In genomic region chr20:36855241-36855657, GRCh38 we compare ENCODE assay signal across 15 cellular contexts. TPM values are rescaled to one million over a fixed set of nuclear protein-coding genes. Genes with fewer than 3 reads are reported as not detected.
DNase-seq lines count a peak whose midpoint lies in the region; ATAC-seq, FAIRE-seq and TF ChIP-seq lines count a peak whose summit lies in the region.
"Had no signal": no experiment of that assay in that cellular context is flagged by ENCODE, and none has a peak within 500 bp of the region (broad histone marks: within the 10 kb centered on the region; RNA-seq: fewer than 3 reads in every experiment).

No MANE protein-coding gene starts in this region.

- H3K4me1 ChIP-seq in H1 (replicated peaks in 1 of 4; ENCODE audit: control insufficient read depth in 3 of 4, insufficient read depth in 4 of 4, low read length in 3 of 4): peaks cover 0 to 13% (median 10%) of the 10 kb centered on the region in 4 experiments; a peak in 5 of 7 replicates
- peaks cover 84% of the 10 kb centered on the region for H3K4me1 ChIP-seq in muscle layer of colon (ENCODE audit: insufficient read depth, low read length)
- no peaks in the 10 kb centered on the region for H3K4me1 ChIP-seq in aorta (ENCODE audit: control insufficient read depth in 1 of 2, insufficient read depth in 2 of 2, low read length in 2 of 2)

- TF ChIP-seq CTCF in H1 (IDR thresholded peaks at IDR 0.05; ENCODE audit: control extremely low read depth in 1 of 3, insufficient read depth in 1 of 3, low read depth in 1 of 3, low read length in 3 of 3): no peak

- no peak overlapping the region for H3K56ac ChIP-seq in H1 (replicated peaks; ENCODE audit: insufficient read length, low read depth, low read length)

- no peak overlapping the region for H2AFZ ChIP-seq in H1 (ENCODE audit: low read length)

- H2BK120ac ChIP-seq in H1 (replicated peaks; ENCODE audit: low read depth, low read length): no peak overlapping the region

- CTCF ChIA-PET in H1 (lab: Charles Lee; ENCODE audit: partially characterized antibody): interaction anchor here (0.8 to 4.6 kb wide), 16 partner anchors 8 to 455 kb away, joined by 3 to 16 read pairs (median 5); partner anchors contain the start of gene DSN1

- no peak for TF ChIP-seq POLR2A in H1 (IDR thresholded peaks at IDR 0.05; ENCODE audit: control extremely low read depth in 1 of 2, low read depth in 2 of 2, low read length in 2 of 2)

- H3K4me2 ChIP-seq in H1 (ENCODE audit: insufficient read depth in 1 of 2, low read depth in 2 of 2, low read length in 2 of 2): no peak overlapping the region

- peaks cover 0 to 47% of the 10 kb centered on the region in 2 experiments; a peak in 2 of 4 replicates for H3K79me2 ChIP-seq in H1 (ENCODE audit: control insufficient read depth in 1 of 2, insufficient read depth in 2 of 2, low read length in 2 of 2)

- H3K27me3 ChIP-seq in H1 (replicated peaks in 1 of 4; ENCODE audit: control insufficient read depth in 3 of 4, extremely low read depth in 1 of 4, insufficient read depth in 3 of 4, low read length in 3 of 4): no peaks in the 10 kb centered on the region
- H3K27me3 ChIP-seq in muscle layer of colon (ENCODE audit: control insufficient read depth in 1 of 2, insufficient read depth in 2 of 2, low read length in 2 of 2): no peaks in the 10 kb centered on the region
- H3K27me3 ChIP-seq in aorta (ENCODE audit: control insufficient read depth in 1 of 2, insufficient read depth in 2 of 2, low read length in 1 of 2): no peaks in the 10 kb centered on the region

- H2BK5ac ChIP-seq in H1 (ENCODE audit: low read depth, low read length): 0 out of 2 replicates have a peak overlapping the region, but pooled peaks have one; percentile 37

- no peak overlapping the region for H4K5ac ChIP-seq in H1 (ENCODE audit: insufficient read length, low read depth, low read length)

- H3K23me2 ChIP-seq in H1 (ENCODE audit: low read depth, low read length): peaks cover 2% of the 10 kb centered on the region; the same call in 1 of the 2 replicates

- no peak overlapping the region for H3K18ac ChIP-seq in H1 (ENCODE audit: extremely low read depth, low read length)

- H2BK20ac ChIP-seq in H1 (ENCODE audit: low read length): no peak overlapping the region

- no peak overlapping the region for H3K14ac ChIP-seq in H1 (ENCODE audit: insufficient read length)

- H4K8ac ChIP-seq in H1 (ENCODE audit: extremely low read depth, insufficient read depth, low read length): 0 out of 2 replicates have a peak overlapping the region, but pooled peaks have one; percentile 5

- H3K9me3 ChIP-seq in H1 (ENCODE audit: insufficient read depth in 2 of 2, low read depth in 1 of 2, low read length in 1 of 2) (peaks cover 3 to 4% of the 10 kb centered on the region in 2 experiments; a peak in 3 of 4 replicates), muscle layer of colon (ENCODE audit: low read length) (no peaks in the 10 kb centered on the region), aorta (ENCODE audit: control insufficient read depth, low read length) (no peaks in the 10 kb centered on the region)

- no peak for DNase-seq in Right ventricle myocardium inferior (ENCODE audit: missing footprints)
- DNase-seq in cardiac septum (ENCODE audit: low spot score): no peak
- no peak for DNase-seq in H1 (ENCODE audit: low read depth in 1 of 2, low spot score in 2 of 2)
- peak in 1 of 2 donors; percentile 60 for DNase-seq in aorta
- DNase-seq in NOMO-1 treated with DMSO at 0.1 percent for 48 hours (lab: John Stamatoyannopoulos, UW; ENCODE audit: unreplicated experiment): no peak
- DNase-seq: ACHN; activated naive CD8-positive, alpha-beta T cell treated with anti-CD3 and anti-CD28 coated beads for 36 hours; DMS79 treated with DMSO at 0.1 percent for 48 hours; effector CD4-positive, alpha-beta T cell; NCI-H1436; NK-92 treated with Interleukin-12 subunit alpha and Interleukin-12 subunit beta, amount 100 ng/mL, for 24 hours; T-helper 2 cell had no signal

- intact Hi-C loops in Right ventricle myocardium inferior (cut with DNase I): no loop called here
- intact Hi-C loops in cardiac septum (cut with DNase I): no loop called here
- intact Hi-C loops in aorta (cut with DNase I): no loop called here

- peak; percentile 50 for ATAC-seq in Right ventricle myocardium inferior
- ATAC-seq in aorta (ENCODE audit: low FRiP score): peak; percentile 1
- ATAC-seq in GM18868 (IDR thresholded peaks at IDR 0.05; ENCODE audit: unreplicated experiment): no peak
- ATAC-seq in GM19452 (IDR thresholded peaks at IDR 0.05; ENCODE audit: unreplicated experiment): no peak

- FAIRE-seq in H1 (lab: Jason Lieb, UNC): no peak

- H4K91ac ChIP-seq in H1 (replicated peaks; ENCODE audit: insufficient read length, low read length): no peak overlapping the region

- peaks cover 0 to 4% (median 0%) of the 10 kb centered on the region in 4 experiments; a peak in 1 of 8 replicates for H3K36me3 ChIP-seq in H1 (ENCODE audit: control insufficient read depth in 2 of 4, insufficient read depth in 4 of 4, low read length in 3 of 4)
- H3K36me3 ChIP-seq in muscle layer of colon (ENCODE audit: insufficient read depth, low read length): peaks cover 4% of the 10 kb centered on the region
- H3K36me3 ChIP-seq in aorta (ENCODE audit: control insufficient read depth in 1 of 2, insufficient read depth in 2 of 2, low read length in 1 of 2): no peaks in the 10 kb centered on the region

- H2BK12ac ChIP-seq in H1 (ENCODE audit: low read depth, low read length): peak overlapping the region; percentile 19; the same call in 1 of the 2 replicates

- H3K27ac ChIP-seq in H1 (ENCODE audit: low read depth, low read length) (no peak overlapping the region), muscle layer of colon (ENCODE audit: low read depth, low read length) (peak overlapping the region; percentile 65), aorta (ENCODE audit: low read depth in 1 of 2, low read length in 2 of 2) (peak overlapping the region in 1 of 2 donors; percentile 68)

- H3K4ac ChIP-seq in H1 (replicated peaks; ENCODE audit: insufficient read length, low read depth, low read length): no peak overlapping the region

- 84% methylated on average over 7 of the region's 7 CpGs; no CpG with 5 or more reads in 1 of the 2 experiments for WGBS in H1 (ENCODE audit: extremely low coverage in 1 of 2, insufficient coverage in 1 of 2, insufficient read length in 1 of 2, insufficient replicate concordance in 2 of 2, low coverage in 1 of 2, low lambda C conversion rate in 2 of 2, missing lambda C conversion rate in 1 of 2), 2 experiments
- WGBS in aorta, 2 donors: 16 to 23% methylated on average over 7 of the region's 7 CpGs

- peaks cover 6 to 20% of the 10 kb centered on the region in 2 experiments for H4K20me1 ChIP-seq in H1 (replicated peaks in 1 of 2; ENCODE audit: control insufficient read depth in 1 of 2, insufficient read depth in 2 of 2, low read length in 2 of 2)

- no peak overlapping the region for H3K9ac ChIP-seq in H1 (replicated peaks in 1 of 4; ENCODE audit: extremely low read depth in 1 of 4, low read depth in 3 of 4, low read length in 3 of 4)
- H3K9ac ChIP-seq in muscle layer of colon (ENCODE audit: low read length): no peak overlapping the region

- no peak for TF ChIP-seq RAD21 in H1 (IDR thresholded peaks at IDR 0.05 in 1 of 2, conservative IDR thresholded peaks at IDR 0.05 in 1 of 2; ENCODE audit: low read depth in 2 of 2, low read length in 2 of 2)

- TF ChIP-seq EP300 in H1 (IDR thresholded peaks at IDR 0.05; ENCODE audit: borderline replicate concordance in 1 of 2, low read depth in 2 of 2, low read length in 2 of 2): no peak

- POLR2A ChIA-PET in H1 (lab: Charles Lee; ENCODE audit: partially characterized antibody): interaction anchor here (1.4 to 7.9 kb wide), 5 partner anchors 8 to 30 kb away, joined by 3 to 54 read pairs (median 14); a partner anchor contains a TSS

- no peak overlapping the region for H2AK5ac ChIP-seq in H1 (ENCODE audit: low read depth, low read length)

- H3K23ac ChIP-seq in H1 (ENCODE audit: insufficient read length): no peak overlapping the region

- H3K4me3 ChIP-seq in H1 (ENCODE audit: extremely low read depth in 1 of 4, insufficient read depth in 2 of 4, low read depth in 3 of 4, low read length in 4 of 4) (no peak overlapping the region), muscle layer of colon (ENCODE audit: low read depth in 1 of 2, low read length in 2 of 2) (no peak overlapping the region), aorta (ENCODE audit: low read length in 2 of 2) (no peak overlapping the region)

- peaks cover 21% of the 10 kb centered on the region for H3K79me1 ChIP-seq in H1 (ENCODE audit: low read depth, low read length)

- no peak overlapping the region for H2BK15ac ChIP-seq in H1 (ENCODE audit: low read length)

TF ChIP-seq in H1, 55 proteins besides CTCF, POLR2A, EP300 and RAD21:
- TF ChIP-seq SIRT6 (IDR thresholded peaks at IDR 0.05; ENCODE audit: low read length): no peak
- TF ChIP-seq KDM1A (IDR thresholded peaks at IDR 0.05; ENCODE audit: borderline replicate concordance, low read length): peak; percentile 81
TF ChIP-seq in H1: peak in this region for 1.

RNA-seq across cellular contexts. Expression of gene TLDC2, which starts 20.7 kb away (rescaled TPM):
- not detected for total RNA-seq in Right ventricle myocardium inferior
- not detected for total RNA-seq in cardiac septum
- total RNA-seq in H1 (2021; fragmentation: NEBNext Ultra II Directional; extraction: Animal tissue kit (Norgen Biotek cat#: 25700)): 0.23 and 0.34 TPM in 2 replicates
- 0.20 and 0.29 TPM in 2 replicates for polyA plus RNA-seq in H1 (2011; rRNA removed)
- 0.25 TPM for polyA plus RNA-seq in H1 (2011; cell fraction: cytosol; rRNA removed)
- 0.17 TPM for polyA plus RNA-seq in H1 (2011; cell fraction: nucleus; rRNA removed)
- polyA plus RNA-seq in H1 (2012, experiment 1 of 2): 0.42 to 0.85 TPM (median 0.63 TPM) in 4 replicates
- 0.37 TPM for polyA plus RNA-seq in H1 (2012, experiment 2 of 2)
- 0.06 TPM for polyA plus RNA-seq in H1 (2013, experiment 1 of 2)
- polyA plus RNA-seq in H1 (2013, experiment 2 of 2): 0.13 TPM
- 0.20 TPM in 1 of 2 replicates, not detected in the other for polyA minus RNA-seq in H1 (2011; rRNA and poly(A)+ RNA removed)
- not detected for polyA minus RNA-seq in H1 (2011; cell fraction: cytosol; rRNA and poly(A)+ RNA removed)
- polyA minus RNA-seq in H1 (2011; cell fraction: nucleus; rRNA and poly(A)+ RNA removed): 0.60 TPM
- under 1 TPM in 1 of 2 donors, not detected in 1; 0.36 TPM for total RNA-seq in aorta
- polyA plus RNA-seq in aorta: 1 to 10 TPM in 1 of 2 donors, not detected in 1; 4.1 TPM
- total RNA-seq: activated naive CD8-positive, alpha-beta T cell treated with anti-CD3 and anti-CD28 coated beads for 36 hours had no signal

Comparison
In these comparisons a context has a peak if more than half of its experiments do, and no peak if none do; other contexts are left out.
1. ATAC-seq: peak in Right ventricle myocardium inferior (single experiment) and aorta (single experiment); none in GM18868 (single experiment) and GM19452 (single experiment).